ENCODE assay signal across 9 cellular contexts in the genomic region with DNA sequence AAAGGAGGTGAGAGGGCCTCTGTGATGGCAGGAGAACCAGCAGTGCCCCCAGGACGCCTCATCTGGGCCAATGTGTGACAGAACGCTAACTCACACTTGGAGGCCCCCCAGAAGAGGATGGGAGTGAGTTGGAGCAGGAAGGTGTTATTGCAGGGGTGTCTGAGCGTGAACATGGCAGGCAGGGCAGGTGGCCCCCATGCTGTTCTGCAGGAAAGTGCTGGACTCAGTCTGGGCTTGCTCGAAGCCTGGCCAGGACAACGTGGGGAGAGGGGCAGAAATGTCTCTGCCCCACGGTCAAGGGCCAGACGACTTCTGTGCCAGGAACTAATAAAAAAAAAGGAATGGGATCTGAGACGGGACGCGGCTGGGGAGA. TPM values are rescaled to one million over a fixed set of nuclear protein-coding genes. Genes with fewer than 3 reads are reported as not detected.
DNase-seq lines count a peak whose midpoint lies in the region; ATAC-seq and TF ChIP-seq lines count a peak whose summit lies in the region.
"Had no signal": no experiment of that assay in that cellular context is flagged by ENCODE, and none has a peak within 500 bp of the region (broad histone marks: within the 10 kb centered on the region; RNA-seq: fewer than 3 reads in every experiment).

No MANE protein-coding gene starts in this region.

- intact Hi-C loops in activated naive CD4-positive, alpha-beta T cell treated with anti-CD3 and anti-CD28 coated beads for 36 hours (cut with micrococcal nuclease) = loop anchor here (1.0 kb wide), 1 partner anchor 61 kb away; no protein-coding TSS in a partner anchor
- intact Hi-C loops in body of pancreas (cut with DNase I) = no loop called here
- intact Hi-C loops in tibial artery (cut with DNase I; ENCODE audit: low total_unique reads) = loop anchor here (2.0 to 10.0 kb wide), 3 partner anchors 39 to 183 kb away; partner anchors contain the start of genes NOP56 and PTPRA

- peaks cover 3% of the 10 kb centered on the region for H3K36me3 Mint-ChIP-seq in activated naive CD4-positive, alpha-beta T cell treated with anti-CD3 and anti-CD28 coated beads for 36 hours (ENCODE audit: low read depth)

- 43 to 54% methylated on average over 8 to 10 of the region's 10 CpGs for WGBS in body of pancreas, 2 donors

- DNase-seq in activated naive CD4-positive, alpha-beta T cell treated with anti-CD3 and anti-CD28 coated beads for 36 hours = no peak
- DNase-seq in activated naive CD4-positive, alpha-beta T cell treated with anti-CD3 and anti-CD28 coated beads, Interleukin-2, amount 50 U/mL, for 16 hours = no peak
- DNase-seq in body of pancreas (peak in 1 of 4 donors; percentile 14), tibial artery (no peak), dermis blood vessel endothelial cell (no peak), OCI-M2 (lab: John Stamatoyannopoulos, UW; ENCODE audit: unreplicated experiment) (no peak)
- DNase-seq in stimulated activated CD4-positive, alpha-beta T cell treated with anti-CD3 and anti-CD28 coated beads, Interleukin-4, amount 100 ng/mL, for 24 hours = no peak
- DNase-seq: AML-193 had no signal

- no peaks in the 10 kb centered on the region for H3K9me3 Mint-ChIP-seq in activated naive CD4-positive, alpha-beta T cell treated with anti-CD3 and anti-CD28 coated beads for 36 hours

- H3K4me3 ChIP-seq in body of pancreas (no peak overlapping the region), muscle layer of duodenum (ENCODE audit: low read depth in 1 of 2, low read length in 2 of 2) (peak overlapping the region; percentile 46 to 60), tibial artery (peak overlapping the region; percentile 60)

- H3K9me3 ChIP-seq in body of pancreas = no peaks in the 10 kb centered on the region
- no peaks in the 10 kb centered on the region for H3K9me3 ChIP-seq in muscle layer of duodenum (ENCODE audit: control insufficient read depth in 1 of 2, low read length in 2 of 2)
- H3K9me3 ChIP-seq in tibial artery = no peaks in the 10 kb centered on the region

- peaks cover 15% of the 10 kb centered on the region for H3K4me1 Mint-ChIP-seq in activated naive CD4-positive, alpha-beta T cell treated with anti-CD3 and anti-CD28 coated beads for 36 hours (ENCODE audit: low read depth)

- no peak for TF ChIP-seq POLR2A in body of pancreas (IDR thresholded peaks at IDR 0.05)

- TF ChIP-seq CTCF in body of pancreas (IDR thresholded peaks at IDR 0.05) (no peak), tibial artery (IDR thresholded peaks at IDR 0.05) (no peak)

- H3K27ac Mint-ChIP-seq in activated naive CD4-positive, alpha-beta T cell treated with anti-CD3 and anti-CD28 coated beads for 36 hours = no peak overlapping the region

- peaks cover 0 to 9% of the 10 kb centered on the region in 2 donors for H3K27me3 ChIP-seq in body of pancreas
- H3K27me3 ChIP-seq in muscle layer of duodenum (ENCODE audit: low read depth, low read length) = peaks cover 17% of the 10 kb centered on the region
- peaks cover 0 to 22% of the 10 kb centered on the region in 2 donors for H3K27me3 ChIP-seq in tibial artery

- CTCF ChIA-PET in activated naive CD4-positive, alpha-beta T cell treated with anti-CD3 and anti-CD28 coated beads for 36 hours (lab: Charles Lee) = interaction anchor here (1.1 to 1.2 kb wide), 2 partner anchors 50 to 61 kb away, joined by 3 read pairs; no protein-coding TSS in a partner anchor

- H3K4me1 ChIP-seq in body of pancreas (peaks cover 14% of the 10 kb centered on the region), muscle layer of duodenum (ENCODE audit: control insufficient read depth in 1 of 2, insufficient read depth in 2 of 2, low read length in 2 of 2) (peaks cover 0 to 4% of the 10 kb centered on the region in 2 donors), tibial artery (peaks cover 0 to 16% (median 14%) of the 10 kb centered on the region in 4 donors)

- peaks cover 36% of the 10 kb centered on the region for H3K27me3 Mint-ChIP-seq in activated naive CD4-positive, alpha-beta T cell treated with anti-CD3 and anti-CD28 coated beads for 36 hours (ENCODE audit: low read depth)

- no peaks in the 10 kb centered on the region for H3K36me3 ChIP-seq in body of pancreas (replicated peaks in 1 of 2; ENCODE audit: insufficient read depth in 1 of 2, low read depth in 2 of 2)
- H3K36me3 ChIP-seq in muscle layer of duodenum (ENCODE audit: control insufficient read depth in 1 of 2, insufficient read depth in 2 of 2, low read length in 2 of 2) = no peaks in the 10 kb centered on the region
- H3K36me3 ChIP-seq in tibial artery = no peaks in the 10 kb centered on the region

- peak overlapping the region in 3 of 4 donors; percentile 59 to 77 (median 65) for H3K27ac ChIP-seq in body of pancreas
- H3K27ac ChIP-seq in muscle layer of duodenum (ENCODE audit: low read length) = no peak overlapping the region
- H3K27ac ChIP-seq in tibial artery = peak overlapping the region; percentile 75 to 85

- ATAC-seq in body of pancreas = no peak

- peak overlapping the region; percentile 75 for H3K4me3 Mint-ChIP-seq in activated naive CD4-positive, alpha-beta T cell treated with anti-CD3 and anti-CD28 coated beads for 36 hours

RNA-seq across cellular contexts. Expression of gene EBF4, which starts 0.9 kb away (rescaled TPM):
- 1 to 10 TPM; 3.2 to 3.5 TPM for total RNA-seq in activated naive CD4-positive, alpha-beta T cell treated with anti-CD3 and anti-CD28 coated beads for 36 hours
- total RNA-seq in body of pancreas = 10 to 100 TPM in 1 of 2 donors, 1 to 10 TPM in 1; 9.6 to 13.0 TPM
- total RNA-seq in dermis blood vessel endothelial cell = 1.0 and 2.4 TPM in 2 replicates

RNA-seq across cellular contexts. Expression of gene IDH3B, which starts 27.6 kb away (rescaled TPM):
- total RNA-seq in activated naive CD4-positive, alpha-beta T cell treated with anti-CD3 and anti-CD28 coated beads for 36 hours = 100 to 1,000 TPM; 123 to 125 TPM
- 10 to 100 TPM; 65.4 to 77.1 TPM for total RNA-seq in body of pancreas
- total RNA-seq in dermis blood vessel endothelial cell = 118 and 131 TPM in 2 replicates

RNA-seq across cellular contexts. Expression of gene NOP56, which starts 39.2 kb away (rescaled TPM):
- total RNA-seq in activated naive CD4-positive, alpha-beta T cell treated with anti-CD3 and anti-CD28 coated beads for 36 hours = 100 to 1,000 TPM; 385 to 405 TPM
- total RNA-seq in body of pancreas (100 to 1,000 TPM in 1 of 2 donors, 10 to 100 TPM in 1; 57.1 to 165 TPM), dermis blood vessel endothelial cell (149 and 182 TPM in 2 replicates)

Comparison
In these comparisons a context has a peak if more than half of its experiments do, and no peak if none do; other contexts are left out.
1. H3K4me3 ChIP-seq: peak in muscle layer of duodenum (2 of 2) and tibial artery (2 of 2); none in body of pancreas (0 of 2).